Comparison of ENCODE assay signal across 22 cellular contexts in the genomic region with DNA sequence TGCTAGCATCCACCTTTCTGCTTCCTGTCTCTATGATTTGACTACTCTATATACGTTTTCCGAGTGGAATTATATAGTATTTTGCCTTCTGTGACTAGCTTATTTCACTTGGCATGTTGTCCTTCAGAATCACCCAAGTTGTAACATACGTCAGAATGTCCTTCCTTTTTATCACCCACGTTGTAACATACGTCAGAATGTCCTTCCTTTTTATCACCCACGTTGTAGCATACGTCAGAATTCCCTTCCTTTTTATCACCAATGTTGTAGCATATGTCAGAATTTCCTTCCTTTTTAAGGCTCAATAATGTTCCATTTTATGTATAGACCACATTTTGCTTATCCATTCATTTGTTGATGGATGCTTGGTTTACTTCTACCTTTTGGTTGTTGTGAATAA. TPM values are rescaled to one million over a fixed set of nuclear protein-coding genes. Genes with fewer than 3 reads are reported as not detected.
DNase-seq lines count a peak whose midpoint lies in the region; ATAC-seq, FAIRE-seq and TF ChIP-seq lines count a peak whose summit lies in the region.
"Had no signal": no experiment of that assay in that cellular context is flagged by ENCODE, and none has a peak within 500 bp of the region (broad histone marks: within the 10 kb centered on the region; RNA-seq: fewer than 3 reads in every experiment).

No MANE protein-coding gene starts in this region.

- no peak overlapping the region for H3K4ac ChIP-seq in mesenchymal stem cell (ENCODE audit: low read depth in 1 of 2, low read length in 2 of 2)

- DNase-seq in HepG2 (ENCODE audit: low spot score) (no peak), right lobe of liver (no peak), K562 (ENCODE audit: extremely low read depth in 1 of 4, low spot score in 3 of 4) (no peak), mesenchymal stem cell (peak; percentile 3), urothelium cell line (ENCODE audit: low spot score) (no peak), MV-4-11 (lab: John Stamatoyannopoulos, UW) (no peak), thyroid gland (no peak), HK-2 (ENCODE audit: unreplicated experiment) (no peak)
- DNase-seq: 8988T, GDM1, H9, NCI-H1105, NCI-H146, NCI-H2029 treated with DMSO at 0.1 percent for 48 hours, NCI-H2171, NCI-H345, NCI-H524 treated with DMSO at 0.1 percent for 48 hours had no signal

- H4K91ac ChIP-seq in mesenchymal stem cell (ENCODE audit: low read length): no peak overlapping the region

- POLR2A ChIA-PET in HepG2 (lab: Yijun Ruan, JAX): no interaction called here
- POLR2A ChIA-PET in K562 (lab: Yijun Ruan, JAX): interaction anchor here (0.6 kb wide), 1 partner anchor 35 kb away, joined by 3 read pairs; no protein-coding TSS in a partner anchor

- no peak overlapping the region for H2AK5ac ChIP-seq in mesenchymal stem cell (ENCODE audit: low read length, severe bottlenecking)

- H4K20me1 ChIP-seq in HepG2 (ENCODE audit: insufficient read depth, low read length): no peaks in the 10 kb centered on the region
- H4K20me1 ChIP-seq in K562 (replicated peaks; ENCODE audit: control insufficient read depth, insufficient read depth, low read length): no peaks in the 10 kb centered on the region

- H3K9me1 ChIP-seq in K562 (ENCODE audit: control insufficient read depth, insufficient read depth, low read length): no peaks in the 10 kb centered on the region

- in situ Hi-C loops in HepG2 (cut with HindIII; ENCODE audit: extremely low pct_ligation_motif_present, low pct_unique_long_range_greater_than_20kb): no loop called here
- in situ Hi-C loops in K562 (cut with MboI): no loop called here

- no peak overlapping the region for H3K14ac ChIP-seq in mesenchymal stem cell (ENCODE audit: low read length in 2 of 2)

- H2BK12ac ChIP-seq in mesenchymal stem cell (ENCODE audit: low read length in 2 of 2): peak overlapping the region in 1 of 2 experiments; percentile 72

- H3K23ac ChIP-seq in mesenchymal stem cell (ENCODE audit: low read length in 2 of 2): no peak overlapping the region

- intact Hi-C loops in HepG2 (cut with micrococcal nuclease; ENCODE audit: unreplicated experiment) (no loop called here), right lobe of liver (cut with DNase I) (no loop called here), K562 (cut with micrococcal nuclease) (no loop called here), thyroid gland (cut with DNase I) (no loop called here)

- no peak overlapping the region for H3K4me3 ChIP-seq in HepG2 (replicated peaks in 1 of 3; ENCODE audit: insufficient read depth in 1 of 3, low read depth in 2 of 3, low read length in 3 of 3)
- no peak overlapping the region for H3K4me3 ChIP-seq in right lobe of liver
- H3K4me3 ChIP-seq in K562: no peak overlapping the region
- no peak overlapping the region for H3K4me3 ChIP-seq in mesenchymal stem cell (ENCODE audit: insufficient read depth in 1 of 2, low read depth in 1 of 2, low read length in 2 of 2)
- H3K4me3 ChIP-seq in thyroid gland (replicated peaks in 1 of 3): no peak overlapping the region

- H3K9ac ChIP-seq in HepG2 (ENCODE audit: insufficient read depth, low read depth, low read length) (no peak overlapping the region), K562 (ENCODE audit: insufficient read depth in 1 of 2, low read depth in 2 of 2, low read length in 2 of 2) (no peak overlapping the region), mesenchymal stem cell (ENCODE audit: low read length) (no peak overlapping the region)
- H3K9ac ChIP-seq: KMS-11 had no signal

- H4K8ac ChIP-seq in mesenchymal stem cell (ENCODE audit: low read length): no peak overlapping the region

- TF ChIP-seq POLR2A in HepG2 (IDR thresholded peaks at IDR 0.05; ENCODE audit: insufficient read depth in 1 of 2, low read depth in 2 of 2, low read length in 2 of 2) (no peak), right lobe of liver (IDR thresholded peaks at IDR 0.05) (no peak), K562 (conservative IDR thresholded peaks at IDR 0.05) (no peak), thyroid gland (IDR thresholded peaks at IDR 0.05) (no peak)

- no peak overlapping the region for H2BK5ac ChIP-seq in mesenchymal stem cell (ENCODE audit: low read depth, low read length, poor library complexity, severe bottlenecking)

- H3K79me2 ChIP-seq in HepG2 (ENCODE audit: insufficient read depth, low read length): no peaks in the 10 kb centered on the region
- H3K79me2 ChIP-seq in K562 (ENCODE audit: control insufficient read depth, insufficient read depth, low read length): no peaks in the 10 kb centered on the region

- no peaks in the 10 kb centered on the region for H3K79me1 ChIP-seq in mesenchymal stem cell (replicated peaks; ENCODE audit: low read length, poor library complexity, severe bottlenecking)

- TF ChIP-seq RAD21 in HepG2 (CRISPR knock-in tag; IDR thresholded peaks at IDR 0.05) (no peak), K562 (CRISPR knock-in tag; conservative IDR thresholded peaks at IDR 0.05 in 1 of 2, IDR thresholded peaks at IDR 0.05 in 1 of 2) (no peak)

- no peak overlapping the region for H2BK120ac ChIP-seq in mesenchymal stem cell (ENCODE audit: low read depth, low read length)

- H3K4me1 ChIP-seq in HepG2 (ENCODE audit: insufficient read depth, low read length): no peaks in the 10 kb centered on the region
- no peaks in the 10 kb centered on the region for H3K4me1 ChIP-seq in right lobe of liver
- no peaks in the 10 kb centered on the region for H3K4me1 ChIP-seq in K562 (replicated peaks in 1 of 2; ENCODE audit: control insufficient read depth in 2 of 2, insufficient read depth in 2 of 2, low read length in 2 of 2)
- no peaks in the 10 kb centered on the region for H3K4me1 ChIP-seq in mesenchymal stem cell (ENCODE audit: control insufficient read depth, insufficient read depth, low read depth, low read length)
- no peaks in the 10 kb centered on the region for H3K4me1 ChIP-seq in thyroid gland

- no peak for FAIRE-seq in HepG2 (lab: Jason Lieb, UNC)
- peak; percentile 37 for FAIRE-seq in K562 (lab: Jason Lieb, UNC)
- FAIRE-seq in urothelium cell line (lab: Jason Lieb, UNC): peak; percentile 93
- FAIRE-seq: D721Med had no signal

- CTCF ChIA-PET in HepG2 (lab: Yijun Ruan, JAX; ENCODE audit: low intra/inter-chr PET ratio, low total read pairs) (no interaction called here), K562 (lab: Yijun Ruan, JAX; ENCODE audit: low intra/inter-chr PET ratio) (no interaction called here)

- H2AFZ ChIP-seq in HepG2 (ENCODE audit: low read length) (no peak overlapping the region), K562 (ENCODE audit: low read depth, low read length) (no peak overlapping the region), mesenchymal stem cell (ENCODE audit: low read depth, low read length) (no peak overlapping the region)

- ATAC-seq in HepG2 (no peak), right lobe of liver (no peak), K562 (no peak)

- H3K4me2 ChIP-seq in HepG2 (ENCODE audit: low read depth, low read length) (no peak overlapping the region), K562 (ENCODE audit: insufficient read depth, low read length) (no peak overlapping the region), mesenchymal stem cell (ENCODE audit: low read length, poor library complexity, severe bottlenecking) (no peak overlapping the region)
- H3K4me2 ChIP-seq: KMS-11 had no signal

- WGBS in HepG2 (ENCODE audit: low lambda C conversion rate): 3% methylated on average over 7 of the region's 7 CpGs
- 43% methylated on average over 7 of the region's 7 CpGs for WGBS in right lobe of liver (ENCODE audit: insufficient coverage, low coverage, low lambda C conversion rate, missing lambda C conversion rate)
- 0% methylated on average over 7 of the region's 7 CpGs for WGBS in K562 (ENCODE audit: insufficient coverage, low coverage, missing lambda C conversion rate)
- WGBS in mesenchymal stem cell: 99% methylated on average over 7 of the region's 7 CpGs
- 72 to 83% methylated on average over 7 of the region's 7 CpGs for WGBS in thyroid gland, 2 donors

- no peak overlapping the region for H2BK15ac ChIP-seq in mesenchymal stem cell (ENCODE audit: low read depth, poor library complexity, severe bottlenecking)

- H3K36me3 ChIP-seq in HepG2 (replicated peaks in 1 of 2; ENCODE audit: control insufficient read depth in 1 of 2, insufficient read depth in 2 of 2, low read length in 2 of 2) (no peaks in the 10 kb centered on the region), right lobe of liver (no peaks in the 10 kb centered on the region), K562 (ENCODE audit: control insufficient read depth, insufficient read depth, low read length) (no peaks in the 10 kb centered on the region), mesenchymal stem cell (ENCODE audit: control insufficient read depth in 1 of 2, insufficient read depth in 2 of 2, low read depth in 1 of 2, low read length in 2 of 2) (no peaks in the 10 kb centered on the region), thyroid gland (no peaks in the 10 kb centered on the region)

- H3K27ac ChIP-seq in HepG2 (ENCODE audit: extremely low read length, insufficient read depth, low read length): no peak overlapping the region
- H3K27ac ChIP-seq in right lobe of liver: no peak overlapping the region
- H3K27ac ChIP-seq in K562 (ENCODE audit: extremely low read depth, low read depth, low read length): no peak overlapping the region
- no peak overlapping the region for H3K27ac ChIP-seq in mesenchymal stem cell (ENCODE audit: low read length, poor library complexity, severe bottlenecking)
- H3K27ac ChIP-seq in thyroid gland: no peak overlapping the region
- H3K27ac ChIP-seq: C4-2B, KMS-11 had no signal

- TF ChIP-seq CTCF in HepG2 (CRISPR knock-in tag; IDR thresholded peaks at IDR 0.05) (no peak), right lobe of liver (IDR thresholded peaks at IDR 0.05) (no peak), K562 (IDR thresholded peaks at IDR 0.05 in 2 of 3, conservative IDR thresholded peaks at IDR 0.05 in 1 of 3; ENCODE audit: insufficient read depth in 2 of 3, low read depth in 1 of 3, low read length in 3 of 3) (no peak), thyroid gland (IDR thresholded peaks at IDR 0.05) (no peak)

- H3K9me3 ChIP-seq in HepG2 (ENCODE audit: low read length) (no peaks in the 10 kb centered on the region), right lobe of liver (no peaks in the 10 kb centered on the region), K562 (replicated peaks; ENCODE audit: control insufficient read depth, insufficient read depth, low read depth, low read length) (no peaks in the 10 kb centered on the region), mesenchymal stem cell (ENCODE audit: control insufficient read depth, low read length) (no peaks in the 10 kb centered on the region), thyroid gland (no peaks in the 10 kb centered on the region)

- BruUV-seq in HepG2 (replicated peaks; lab: Mats Ljungman, UMichigan): no TSS peak
- BruUV-seq in K562 (replicated peaks; lab: Mats Ljungman, UMichigan): no TSS peak

- no peaks in the 10 kb centered on the region; a peak in 1 of 5 replicates for H3K27me3 ChIP-seq in HepG2 (ENCODE audit: control insufficient read depth in 1 of 2, insufficient read depth in 2 of 2, low read length in 2 of 2)
- H3K27me3 ChIP-seq in right lobe of liver: no peaks in the 10 kb centered on the region
- H3K27me3 ChIP-seq in K562 (ENCODE audit: control insufficient read depth in 2 of 2, insufficient read depth in 2 of 2, low read length in 2 of 2): no peaks in the 10 kb centered on the region
- H3K27me3 ChIP-seq in mesenchymal stem cell (ENCODE audit: control insufficient read depth in 1 of 2, insufficient read depth in 1 of 2, low read length in 2 of 2): no peaks in the 10 kb centered on the region
- no peaks in the 10 kb centered on the region for H3K27me3 ChIP-seq in thyroid gland

- peak overlapping the region in 1 of 2 experiments; percentile 24 for H3K18ac ChIP-seq in mesenchymal stem cell (ENCODE audit: low read depth in 1 of 2, low read length in 2 of 2)

- TF ChIP-seq EP300 in HepG2 (IDR thresholded peaks at IDR 0.05; ENCODE audit: low read depth in 2 of 2, low read length in 2 of 2) (no peak), HepG2 (CRISPR knock-in tag; IDR thresholded peaks at IDR 0.05; ENCODE audit: borderline replicate concordance) (no peak), K562 (IDR thresholded peaks at IDR 0.05; ENCODE audit: low read length) (no peak)

RNA-seq across cellular contexts. Expression of gene TAS2R1, which starts 22.9 kb away (rescaled TPM):
- total RNA-seq in HepG2 (2016; rRNA removed; fragmentation: Illumina TruSeq; extraction: Trizol) (not detected in 2 replicates), right lobe of liver (not detected), K562 (2014; rRNA removed) (not detected in 2 replicates), K562 (2014; rRNA removed; fragmentation: Illumina TruSeq; extraction: Trizol) (not detected in 2 replicates), K562 (2015; rRNA removed; fragmentation: Illumina TruSeq; extraction: Trizol) (not detected in 2 replicates), K562 (2021) (not detected in 2 replicates), thyroid gland (1 to 10 TPM in 1 of 4 donors, not detected in 3; 1.3 TPM)
- not detected in 2 replicates for total RNA-seq in HepG2 (2016; cell fraction: cytosol; rRNA removed; fragmentation: Illumina TruSeq; extraction: Trizol; ENCODE audit: low read depth)
- not detected in 2 replicates for total RNA-seq in HepG2 (2016; cell fraction: insoluble cytoplasmic fraction; rRNA removed; fragmentation: Illumina TruSeq; extraction: Trizol)
- not detected in 2 replicates for total RNA-seq in HepG2 (2016; cell fraction: membrane; rRNA removed; fragmentation: Illumina TruSeq; extraction: Trizol)
- not detected in 2 replicates for total RNA-seq in HepG2 (2016; cell fraction: nucleus; rRNA removed; fragmentation: Illumina TruSeq; extraction: Trizol)
- polyA plus RNA-seq in HepG2 (2011; rRNA removed) (not detected in 2 replicates), K562 (2011; rRNA removed) (not detected in 2 replicates), K562 (2014; fragmentation: Illumina TruSeq; extraction: Trizol) (not detected in 2 replicates), K562 (2014; fragmentation: Nextera tagmentation; extraction: Ambion mirVana) (not detected), K562 (2014; rRNA removed) (not detected in 2 replicates)
- not detected in 2 replicates for polyA plus RNA-seq in HepG2 (2011; cell fraction: cytosol; rRNA removed)
- polyA plus RNA-seq in HepG2 (2011; cell fraction: nucleus; rRNA removed): not detected in 2 replicates
- not detected in 2 replicates for polyA plus RNA-seq in HepG2 (2012)
- polyA plus RNA-seq in HepG2 (2016; cell fraction: cytosol; fragmentation: Illumina TruSeq; extraction: Trizol; ENCODE audit: low read depth): not detected in 2 replicates
- not detected in 2 replicates for polyA plus RNA-seq in HepG2 (2016; cell fraction: insoluble cytoplasmic fraction; fragmentation: Illumina TruSeq; extraction: Trizol; ENCODE audit: low read depth)
- polyA plus RNA-seq in HepG2 (2016; cell fraction: membrane; fragmentation: Illumina TruSeq; extraction: Trizol; ENCODE audit: low read depth): not detected in 2 replicates
- not detected in 2 replicates for polyA plus RNA-seq in HepG2 (2016; cell fraction: nucleus; fragmentation: Illumina TruSeq; extraction: Trizol; ENCODE audit: insufficient read depth, low read depth)
- polyA minus RNA-seq in HepG2 (2011; rRNA and poly(A)+ RNA removed; ENCODE audit: low replicate concordance): not detected in 2 replicates
- polyA minus RNA-seq in HepG2 (2011; cell fraction: cytosol; rRNA and poly(A)+ RNA removed): not detected in 2 replicates
- polyA minus RNA-seq in HepG2 (2011; cell fraction: nucleus; rRNA and poly(A)+ RNA removed): not detected in 2 replicates
- not detected in 2 replicates for total RNA-seq in K562 (2011; cell fraction: chromatin; rRNA removed; ENCODE audit: low replicate concordance)
- total RNA-seq in K562 (2011; cell fraction: nucleolus; rRNA removed): not detected in 2 replicates
- total RNA-seq in K562 (2011; cell fraction: nucleoplasm; rRNA removed): not detected in 2 replicates
- polyA plus RNA-seq in K562 (2011; cell fraction: cytosol; rRNA removed): not detected in 2 replicates
- not detected in 2 replicates for polyA plus RNA-seq in K562 (2011; cell fraction: nucleus; rRNA removed)
- polyA plus RNA-seq in K562 (2012): not detected in 2 replicates
- not detected in 2 replicates for polyA minus RNA-seq in K562 (2011; rRNA and poly(A)+ RNA removed)
- polyA minus RNA-seq in K562 (2011; cell fraction: cytosol; rRNA and poly(A)+ RNA removed): not detected in 2 replicates
- not detected in 2 replicates for polyA minus RNA-seq in K562 (2011; cell fraction: nucleus; rRNA and poly(A)+ RNA removed)
- polyA plus RNA-seq in mesenchymal stem cell (2013, experiment 1 of 2): 0.14 TPM
- 0.19 TPM for polyA plus RNA-seq in mesenchymal stem cell (2013, experiment 2 of 2)
- total RNA-seq: H9, Right ventricle myocardium inferior, SK-MEL-5 had no signal
